In the genomic region with DNA sequence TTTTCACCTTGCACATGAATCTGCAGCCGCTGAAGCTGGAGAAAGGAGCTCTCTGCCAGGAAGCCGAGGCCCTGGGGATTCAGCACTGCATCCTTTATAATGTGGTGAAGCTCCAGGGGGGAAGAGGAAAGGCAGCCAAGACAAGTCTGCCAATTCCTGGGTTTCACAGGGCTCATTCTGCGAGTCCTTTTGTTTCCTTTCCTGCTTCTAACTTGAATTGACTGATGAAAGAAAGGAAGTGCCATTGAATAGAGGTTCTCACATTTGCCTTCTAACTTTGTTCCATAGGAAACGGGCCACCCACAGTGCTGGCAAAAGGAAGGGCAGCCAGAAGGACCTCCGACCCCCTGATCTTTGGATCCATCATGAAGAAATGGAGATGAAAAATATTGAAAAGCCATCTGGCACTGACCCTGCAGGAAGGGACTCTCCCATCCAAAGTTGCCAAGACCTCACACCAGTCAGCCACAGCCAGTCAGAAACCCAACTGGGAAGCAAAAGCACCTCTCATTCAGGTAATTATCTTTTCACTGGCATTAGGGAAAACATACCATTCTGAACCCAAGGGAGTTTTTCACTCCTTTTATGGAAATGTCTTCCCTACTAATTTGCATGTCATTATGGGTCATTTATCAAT, we compare ENCODE assay signal across 13 cellular contexts.
A peak's percentile ranks its signal among the peaks of the same experiment; 100 is the strongest.
DNase-seq lines count a peak whose midpoint lies in the region; ATAC-seq and TF ChIP-seq lines count a peak whose summit lies in the region.
"Had no signal": no experiment of that assay in that cellular context is flagged by ENCODE, and none has a peak within 500 bp of the region (broad histone marks: within the 10 kb centered on the region; RNA-seq: fewer than 3 reads in every experiment).

No MANE protein-coding gene starts in this region.

- DNase-seq in NCI-H1092 (lab: John Stamatoyannopoulos, UW): peak; percentile 84
- DNase-seq in adipocyte (ENCODE audit: low read depth): peak; percentile 31
- DNase-seq in right cardiac atrium: peak; percentile 38 to 78 (median 51)
- peak; percentile 38 for DNase-seq in putamen (ENCODE audit: low spot score)
- DNase-seq in uterus: no peak
- no peak for DNase-seq in hepatic stellate cell (ENCODE audit: low spot score)
- DNase-seq in upper lobe of right lung: no peak
- no peak for DNase-seq in activated T-cell treated with anti-CD3 and anti-CD28 coated beads, Interleukin-2, amount 50 U/mL, for 4 hours
- DNase-seq: lower lobe of right lung, NCI-H82, transverse colon had no signal

- ATAC-seq in right cardiac atrium (peak; percentile 87 to 91), upper lobe of right lung (no peak)
- no peak for ATAC-seq in activated T-cell treated with anti-CD3 and anti-CD28 coated beads, Interleukin-2, amount 50 U/mL, for 4 hours
- ATAC-seq: lower lobe of right lung had no signal

- H3K36me3 ChIP-seq in adipocyte (ENCODE audit: control insufficient read depth, insufficient read depth, low read length, severe bottlenecking): no peaks in the 10 kb centered on the region
- H3K36me3 ChIP-seq in uterus: no peaks in the 10 kb centered on the region
- H3K36me3 ChIP-seq in upper lobe of right lung: no peaks in the 10 kb centered on the region
- H3K36me3 ChIP-seq: lower lobe of right lung, transverse colon had no signal

- no peak overlapping the region for H3K4me3 Mint-ChIP-seq in activated T-cell treated with anti-CD3 and anti-CD28 coated beads, Interleukin-2, amount 50 U/mL, for 4 hours
- H3K4me3 Mint-ChIP-seq: activated naive CD8-positive, alpha-beta T cell; dendritic cell treated with granulocyte-macrophage colony-stimulating factor and Interleukin-4, amounts not matched to agents 40 ng/mL and 50 ng/mL, for 4 days had no signal

- H3K9me3 ChIP-seq in adipocyte (ENCODE audit: control insufficient read depth, low read length) (no peaks in the 10 kb centered on the region), right cardiac atrium (ENCODE audit: control insufficient read depth, low read length) (no peaks in the 10 kb centered on the region), uterus (no peaks in the 10 kb centered on the region), upper lobe of right lung (no peaks in the 10 kb centered on the region)
- H3K9me3 ChIP-seq: lower lobe of right lung, transverse colon had no signal

- H3K4me1 ChIP-seq in adipocyte (ENCODE audit: control insufficient read depth, insufficient read depth, low read length) (peaks cover 18% of the 10 kb centered on the region), right cardiac atrium (ENCODE audit: control insufficient read depth, insufficient read depth, low read length) (peaks cover 5% of the 10 kb centered on the region), uterus (no peaks in the 10 kb centered on the region), upper lobe of right lung (no peaks in the 10 kb centered on the region)
- H3K4me1 ChIP-seq: lower lobe of right lung, transverse colon had no signal

- no peaks in the 10 kb centered on the region for H3K27me3 Mint-ChIP-seq in activated T-cell treated with anti-CD3 and anti-CD28 coated beads, Interleukin-2, amount 50 U/mL, for 4 hours (ENCODE audit: low read depth)
- H3K27me3 Mint-ChIP-seq: activated naive CD8-positive, alpha-beta T cell; dendritic cell treated with granulocyte-macrophage colony-stimulating factor and Interleukin-4, amounts not matched to agents 40 ng/mL and 50 ng/mL, for 4 days had no signal

- TF ChIP-seq CTCF in uterus (IDR thresholded peaks at IDR 0.05) (no peak), upper lobe of right lung (IDR thresholded peaks at IDR 0.05) (no peak)

- H3K27me3 ChIP-seq in adipocyte (replicated peaks; ENCODE audit: control insufficient read depth, insufficient read depth, low read length) (no peaks in the 10 kb centered on the region), right cardiac atrium (ENCODE audit: control insufficient read depth, insufficient read depth) (no peaks in the 10 kb centered on the region), uterus (no peaks in the 10 kb centered on the region), upper lobe of right lung (no peaks in the 10 kb centered on the region)
- H3K27me3 ChIP-seq: transverse colon had no signal

- 15% methylated on average over 5 of the region's 5 CpGs for WGBS in right cardiac atrium

- H3K27ac ChIP-seq in right cardiac atrium (ENCODE audit: low read length) (peak overlapping the region; percentile 10), uterus (no peak overlapping the region), upper lobe of right lung (no peak overlapping the region)
- H3K27ac ChIP-seq: lower lobe of right lung, transverse colon had no signal

- H3K4me3 ChIP-seq in adipocyte (ENCODE audit: low read length): no peak overlapping the region
- H3K4me3 ChIP-seq in right cardiac atrium (ENCODE audit: low read length): no peak overlapping the region
- H3K4me3 ChIP-seq in uterus: no peak overlapping the region
- no peak overlapping the region for H3K4me3 ChIP-seq in upper lobe of right lung
- H3K4me3 ChIP-seq: lower lobe of right lung, transverse colon had no signal

- H3K9me3 Mint-ChIP-seq in activated T-cell treated with anti-CD3 and anti-CD28 coated beads, Interleukin-2, amount 50 U/mL, for 4 hours: peaks cover 5% of the 10 kb centered on the region

- intact Hi-C loops in right cardiac atrium (cut with DNase I): no loop called here
- intact Hi-C loops in uterus (cut with DNase I; ENCODE audit: low total_unique reads): no loop called here
- intact Hi-C loops in upper lobe of right lung (cut with DNase I): no loop called here

- H3K4me1 Mint-ChIP-seq in activated T-cell treated with anti-CD3 and anti-CD28 coated beads, Interleukin-2, amount 50 U/mL, for 4 hours (ENCODE audit: low read depth): no peaks in the 10 kb centered on the region

- H3K9ac ChIP-seq in adipocyte (ENCODE audit: low read length): no peak overlapping the region

- H3K36me3 Mint-ChIP-seq in activated T-cell treated with anti-CD3 and anti-CD28 coated beads, Interleukin-2, amount 50 U/mL, for 4 hours (ENCODE audit: insufficient read depth): no peaks in the 10 kb centered on the region
- H3K36me3 Mint-ChIP-seq: activated naive CD8-positive, alpha-beta T cell had no signal

- no peak for TF ChIP-seq POLR2A in uterus (IDR thresholded peaks at IDR 0.05)

Comparison
In these comparisons a context has a peak if more than half of its experiments do, and no peak if none do; other contexts are left out.
1. DNase-seq: peak in NCI-H1092 (single experiment), adipocyte (single experiment), right cardiac atrium (3 of 3) and putamen (single experiment); none in uterus (0 of 2), hepatic stellate cell (single experiment), upper lobe of right lung (single experiment) and activated T-cell treated with anti-CD3 and anti-CD28 coated beads, Interleukin-2, amount 50 U/mL, for 4 hours (single experiment).
2. ATAC-seq: peak in right cardiac atrium (2 of 2); none in upper lobe of right lung (single experiment) and activated T-cell treated with anti-CD3 and anti-CD28 coated beads, Interleukin-2, amount 50 U/mL, for 4 hours (0 of 2).